Comparison of ENCODE assay signal across 1 cellular context in genomic region chr16:11742041-11742535, GRCh38.
TF ChIP-seq lines count a peak whose summit lies in the region.

No MANE protein-coding gene starts in this region.

TF ChIP-seq in GM12878, 131 proteins besides CTCF, POLR2A, EP300 and RAD21 (continues in another document):
- TF ChIP-seq ZSCAN29 (IDR thresholded peaks at IDR 0.05): no peak
- no peak for TF ChIP-seq ZNF592 (IDR thresholded peaks at IDR 0.05)
- TF ChIP-seq SMARCA5 (IDR thresholded peaks at IDR 0.05): no peak
- TF ChIP-seq KDM1A (IDR thresholded peaks at IDR 0.05; ENCODE audit: borderline replicate concordance): no peak
- TF ChIP-seq BMI1 (IDR thresholded peaks at IDR 0.05; ENCODE audit: borderline replicate concordance): no peak
- no peak for TF ChIP-seq IRF3 (IDR thresholded peaks at IDR 0.05)
- no peak for TF ChIP-seq HDAC6 (IDR thresholded peaks at IDR 0.05; ENCODE audit: unreplicated experiment)
- no peak for TF ChIP-seq STAT3 (IDR thresholded peaks at IDR 0.05; ENCODE audit: low read depth, low read length)
- no peak for TF ChIP-seq SUZ12 (IDR thresholded peaks at IDR 0.05; ENCODE audit: unreplicated experiment)
- 0 out of 2 replicates have a peak, but pooled peaks have one; percentile 18 for TF ChIP-seq ZBTB40 (IDR thresholded peaks at IDR 0.05; ENCODE audit: borderline replicate concordance)
- TF ChIP-seq MAX (IDR thresholded peaks at IDR 0.05; ENCODE audit: low read depth, low read length): no peak
- TF ChIP-seq FOXK2 (IDR thresholded peaks at IDR 0.05): no peak
- TF ChIP-seq BHLHE40 (IDR thresholded peaks at IDR 0.05; ENCODE audit: borderline replicate concordance in 1 of 2, low read depth in 2 of 2, low read length in 1 of 2): no peak
- no peak; the same call in 1 of the 2 replicates for TF ChIP-seq RUNX3 (IDR thresholded peaks at IDR 0.05; ENCODE audit: low read length)
- 0 out of 2 replicates have a peak, but pooled peaks have one; percentile 4 for TF ChIP-seq ZBTB11 (CRISPR knock-in tag; IDR thresholded peaks at IDR 0.05)
- no peak for TF ChIP-seq TCF3 (IDR thresholded peaks at IDR 0.05; ENCODE audit: borderline replicate concordance, insufficient read depth, low read depth, low read length)
- TF ChIP-seq SKIL (IDR thresholded peaks at IDR 0.05; ENCODE audit: low read depth, poor library complexity, severe bottlenecking): no peak
- peak; percentile 90 for TF ChIP-seq GATAD2B (conservative IDR thresholded peaks at IDR 0.05; ENCODE audit: low read depth)
- TF ChIP-seq NKRF (conservative IDR thresholded peaks at IDR 0.05): no peak
- no peak; the same call in 1 of the 2 replicates for TF ChIP-seq YY1 (IDR thresholded peaks at IDR 0.05; ENCODE audit: low read depth, low read length)
- TF ChIP-seq ZZZ3 (IDR thresholded peaks at IDR 0.05; ENCODE audit: control insufficient read depth, insufficient read length, low read depth): no peak
- TF ChIP-seq ESRRA (IDR thresholded peaks at IDR 0.05; ENCODE audit: low read length): no peak
- no peak for TF ChIP-seq IKZF2 (IDR thresholded peaks at IDR 0.05)
- TF ChIP-seq REST (IDR thresholded peaks at IDR 0.05; ENCODE audit: low read depth, low read length): no peak
- TF ChIP-seq MTA3 (IDR thresholded peaks at IDR 0.05; ENCODE audit: borderline replicate concordance, low read length): no peak
- TF ChIP-seq SMAD1 (IDR thresholded peaks at IDR 0.05; ENCODE audit: low read depth, partially characterized antibody): no peak
- peak; percentile 74 for TF ChIP-seq NR2F1 (conservative IDR thresholded peaks at IDR 0.05)
- TF ChIP-seq ZNF622 (IDR thresholded peaks at IDR 0.05): no peak
- no peak for TF ChIP-seq SIX5 (IDR thresholded peaks at IDR 0.05; ENCODE audit: low read depth, low read length, severe bottlenecking)
- no peak for TF ChIP-seq RAD51 (IDR thresholded peaks at IDR 0.05)
- no peak for TF ChIP-seq PBX3 (IDR thresholded peaks at IDR 0.05; ENCODE audit: insufficient replicate concordance, low read depth, low read length)
- no peak for TF ChIP-seq SMAD5 (IDR thresholded peaks at IDR 0.05; ENCODE audit: low read depth)
